Comparison of ENCODE assay signal across 8 cellular contexts in the genomic region with DNA sequence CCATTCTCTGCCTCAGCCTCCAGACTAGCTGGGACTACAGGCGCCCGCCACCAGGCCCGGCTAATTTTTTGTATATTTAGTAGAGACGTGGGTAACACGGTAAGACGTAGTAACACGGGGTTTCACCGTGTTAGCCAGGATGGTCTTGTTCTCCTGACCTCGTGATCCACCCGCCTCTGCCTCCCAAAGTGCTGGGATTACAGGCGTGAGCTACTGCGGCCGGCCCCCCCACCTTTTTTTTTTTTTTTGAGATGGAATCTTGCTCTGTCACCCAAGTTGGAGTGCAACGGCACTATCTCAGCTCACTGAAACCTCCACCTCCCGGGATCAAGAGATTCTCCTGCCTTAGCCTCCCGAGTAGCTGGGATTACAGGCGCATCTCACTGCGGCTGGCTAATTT. TPM values are rescaled to one million over a fixed set of nuclear protein-coding genes. Genes with fewer than 3 reads are reported as not detected.
"Had no signal": no experiment of that assay in that cellular context is flagged by ENCODE, and none has a peak within 500 bp of the region (broad histone marks: within the 10 kb centered on the region; RNA-seq: fewer than 3 reads in every experiment).

No MANE protein-coding gene starts in this region.

RNA-seq across cellular contexts. Expression of gene CBLC, which starts 5.5 kb away (rescaled TPM):
- total RNA-seq: glomerular endothelial cell; left cardiac atrium; left ventricle myocardium superior; lung microvascular endothelial cell; mesenteric fat pad; myocyte; naive thymus-derived CD8-positive, alpha-beta T cell had no signal
- polyA plus RNA-seq: heart right ventricle had no signal

RNA-seq across cellular contexts. Expression of gene BCAM, which starts 36.8 kb away (rescaled TPM):
- total RNA-seq: naive thymus-derived CD8-positive, alpha-beta T cell had no signal
- polyA plus RNA-seq: naive thymus-derived CD8-positive, alpha-beta T cell had no signal
